ENCODE assay signal across 8 cellular contexts in the genomic region with DNA sequence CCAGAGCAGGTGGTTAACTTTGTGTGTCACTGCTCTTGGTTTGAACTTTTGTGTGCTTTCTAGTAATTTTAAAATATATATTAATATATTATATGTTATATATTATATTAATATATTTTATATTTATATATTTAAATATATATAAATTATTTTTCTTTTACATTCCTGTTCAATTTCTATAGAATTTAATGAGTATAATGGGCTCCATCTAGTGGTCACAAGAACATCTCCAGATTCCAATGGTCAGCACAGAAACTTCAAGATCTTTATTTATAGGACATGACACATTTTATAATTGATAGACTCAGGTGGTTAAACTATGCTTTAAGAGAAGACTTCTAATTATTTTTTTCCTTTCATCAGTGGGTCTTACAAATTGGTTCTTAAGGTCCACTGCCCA. TPM values are rescaled to one million over a fixed set of nuclear protein-coding genes. Genes with fewer than 3 reads are reported as not detected.
A peak's percentile ranks its signal among the peaks of the same experiment; 100 is the strongest.
DNase-seq lines count a peak whose midpoint lies in the region; ATAC-seq and TF ChIP-seq lines count a peak whose summit lies in the region.

No MANE protein-coding gene starts in this region.

- H3K27me3 Mint-ChIP-seq in progenitor cell of endocrine pancreas: peaks cover 14% of the 10 kb centered on the region
- no peaks in the 10 kb centered on the region for H3K27me3 Mint-ChIP-seq in stimulated activated naive CD8-positive, alpha-beta T cell treated with anti-CD3 and anti-CD28 coated beads, Interleukin-15, amount 100 ng/mL, for 72 hours

- H3K27ac Mint-ChIP-seq in progenitor cell of endocrine pancreas: no peak overlapping the region
- no peak overlapping the region for H3K27ac Mint-ChIP-seq in stimulated activated naive CD8-positive, alpha-beta T cell treated with anti-CD3 and anti-CD28 coated beads, Interleukin-15, amount 100 ng/mL, for 72 hours

- H3K4me3 Mint-ChIP-seq in progenitor cell of endocrine pancreas (ENCODE audit: low read depth): no peak overlapping the region
- H3K4me3 Mint-ChIP-seq in stimulated activated naive CD8-positive, alpha-beta T cell treated with anti-CD3 and anti-CD28 coated beads, Interleukin-15, amount 100 ng/mL, for 72 hours: no peak overlapping the region

- no peaks in the 10 kb centered on the region for H3K36me3 Mint-ChIP-seq in progenitor cell of endocrine pancreas (ENCODE audit: insufficient read depth)

- no peak for ATAC-seq in stimulated activated naive CD8-positive, alpha-beta T cell treated with anti-CD3 and anti-CD28 coated beads, Interleukin-15, amount 100 ng/mL, for 72 hours
- ATAC-seq in HG02759 (IDR thresholded peaks at IDR 0.05; ENCODE audit: unreplicated experiment): no peak
- ATAC-seq in HG03039 (IDR thresholded peaks at IDR 0.05; ENCODE audit: unreplicated experiment): no peak
- ATAC-seq in HG03457 (IDR thresholded peaks at IDR 0.05; ENCODE audit: unreplicated experiment): no peak

- no peaks in the 10 kb centered on the region for H3K9me3 Mint-ChIP-seq in progenitor cell of endocrine pancreas (ENCODE audit: low read depth)
- H3K9me3 Mint-ChIP-seq in stimulated activated naive CD8-positive, alpha-beta T cell treated with anti-CD3 and anti-CD28 coated beads, Interleukin-15, amount 100 ng/mL, for 72 hours: no peaks in the 10 kb centered on the region

- no peaks in the 10 kb centered on the region for H3K4me1 Mint-ChIP-seq in progenitor cell of endocrine pancreas (ENCODE audit: low read depth)
- H3K4me1 Mint-ChIP-seq in stimulated activated naive CD8-positive, alpha-beta T cell treated with anti-CD3 and anti-CD28 coated beads, Interleukin-15, amount 100 ng/mL, for 72 hours: no peaks in the 10 kb centered on the region

- TF ChIP-seq CTCF in GM10266 (IDR thresholded peaks at IDR 0.05; ENCODE audit: control insufficient read depth, insufficient read depth, low read depth, missing control alignments): peak; percentile 40
- peak; percentile 64 for TF ChIP-seq CTCF in progenitor cell of endocrine pancreas (IDR thresholded peaks at IDR 0.05; ENCODE audit: unreplicated experiment)

- DNase-seq in GM10266 (ENCODE audit: extremely low spot score) (peak; percentile 52), NCI-H69 (lab: John Stamatoyannopoulos, UW) (peak; percentile 33), dermis microvascular lymphatic vessel endothelial cell (ENCODE audit: low read depth in 2 of 2) (peak; percentile 14 to 32), progenitor cell of endocrine pancreas (ENCODE audit: low spot score, unreplicated experiment) (no peak)
- no peak for DNase-seq in stimulated activated naive CD8-positive, alpha-beta T cell treated with anti-CD3 and anti-CD28 coated beads, Interleukin-15, amount 100 ng/mL, for 72 hours

RNA-seq across cellular contexts. Expression of a gene that starts 39.1 kb away (rescaled TPM):
- 0.13 TPM in 2 replicates for total RNA-seq in dermis microvascular lymphatic vessel endothelial cell
- total RNA-seq in progenitor cell of endocrine pancreas: 0.36 and 0.64 TPM in 2 replicates

Comparison
In these comparisons a context has a peak if more than half of its experiments do, and no peak if none do; other contexts are left out.
1. DNase-seq: peak in GM10266 (single experiment), NCI-H69 (single experiment) and dermis microvascular lymphatic vessel endothelial cell (2 of 2); none in progenitor cell of endocrine pancreas (single experiment) and stimulated activated naive CD8-positive, alpha-beta T cell treated with anti-CD3 and anti-CD28 coated beads, Interleukin-15, amount 100 ng/mL, for 72 hours (0 of 2).